1 cellular context compared by ENCODE assay signal in the genomic region with DNA sequence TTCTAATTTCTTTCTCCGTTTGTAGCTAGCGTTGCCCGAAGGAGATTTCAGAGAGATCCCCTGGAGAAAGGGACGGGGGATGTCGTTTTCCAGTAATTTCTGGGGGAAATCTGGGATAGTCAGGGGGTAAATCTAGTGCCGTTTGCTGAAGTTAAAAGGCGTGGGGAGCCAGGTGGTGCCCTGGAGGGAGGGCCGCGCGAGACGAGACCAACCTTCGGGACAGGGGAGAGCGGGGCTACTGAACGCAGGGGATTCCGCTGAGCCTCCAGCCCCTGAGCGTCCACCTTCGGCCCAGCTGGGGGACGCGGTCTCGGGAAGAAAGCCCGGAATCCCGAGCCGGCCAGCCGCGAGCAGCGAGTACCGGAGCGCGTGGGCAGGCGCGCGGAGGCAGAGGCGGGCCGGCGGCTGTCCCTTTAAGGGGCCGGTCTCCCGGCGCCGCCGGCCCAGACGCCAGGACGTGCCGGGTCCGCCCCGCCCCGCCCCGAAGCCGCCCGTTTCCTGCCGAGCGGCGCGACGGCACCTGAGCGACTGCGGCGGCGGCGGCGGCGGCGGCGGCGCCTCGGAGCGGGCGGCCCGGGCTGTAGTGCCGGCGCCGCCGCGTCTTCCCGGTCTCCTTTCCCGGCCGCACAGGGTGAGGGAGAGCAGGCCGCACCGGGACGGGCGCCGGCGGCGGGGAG.
TF ChIP-seq lines count a peak whose summit lies in the region.

Gene KTN1 (plus strand): TSS at position 484 of the 677 bp plus-strand sequence. CDS start 31,842 bp downstream, outside the sequence.

TF ChIP-seq in HepG2, 621 proteins besides CTCF, POLR2A, EP300 and RAD21 (continued from another document and continues in another):
- TF ChIP-seq ZBED4 (CRISPR knock-in tag; IDR thresholded peaks at IDR 0.05; ENCODE audit: borderline replicate concordance) (peak; percentile 74; the same call in 1 of the 2 replicates), TEAD2 (CRISPR knock-in tag; IDR thresholded peaks at IDR 0.05) (no peak), RARG (CRISPR knock-in tag; IDR thresholded peaks at IDR 0.05; ENCODE audit: low read depth) (no peak), PITX1 (CRISPR knock-in tag; IDR thresholded peaks at IDR 0.05) (no peak), NFIC (IDR thresholded peaks at IDR 0.05; ENCODE audit: low read length) (no peak), THYN1 (CRISPR knock-in tag; IDR thresholded peaks at IDR 0.05; ENCODE audit: borderline replicate concordance, low read depth) (no peak), MXI1 (IDR thresholded peaks at IDR 0.05; ENCODE audit: borderline replicate concordance, low read depth, low read length) (peak; percentile 75; the same call in 2 of the 3 replicates), HNRNPLL (IDR thresholded peaks at IDR 0.05; ENCODE audit: low read depth, low read length, poor library complexity, severe bottlenecking) (peak; percentile 42), ZBTB46 (CRISPR knock-in tag; IDR thresholded peaks at IDR 0.05; ENCODE audit: borderline replicate concordance) (no peak), ZSCAN30 (CRISPR knock-in tag; IDR thresholded peaks at IDR 0.05) (no peak), IKZF4 (CRISPR knock-in tag; IDR thresholded peaks at IDR 0.05; ENCODE audit: borderline replicate concordance, low read depth, not compliant biosample characterization) (peak; percentile 88), ZHX2 (IDR thresholded peaks at IDR 0.05; ENCODE audit: low read depth) (no peak), ZHX2 (CRISPR knock-in tag; IDR thresholded peaks at IDR 0.05; ENCODE audit: borderline replicate concordance) (no peak), GATA4 (IDR thresholded peaks at IDR 0.05; ENCODE audit: borderline replicate concordance, low read depth) (no peak), CEBPB (IDR thresholded peaks at IDR 0.05; ENCODE audit: borderline replicate concordance, low read depth, low read length) (no peak), ZMYM4 (CRISPR knock-in tag; IDR thresholded peaks at IDR 0.05) (no peak; the same call in none of the 2 replicates), BCL6 (CRISPR knock-in tag; IDR thresholded peaks at IDR 0.05) (peak; percentile 37; the same call in 1 of the 2 replicates), TIGD3 (CRISPR knock-in tag; IDR thresholded peaks at IDR 0.05; ENCODE audit: borderline replicate concordance) (no peak), ZNF430 (CRISPR knock-in tag; IDR thresholded peaks at IDR 0.05) (no peak), ZNF343 (CRISPR knock-in tag; IDR thresholded peaks at IDR 0.05) (no peak), FOXJ3 (CRISPR knock-in tag; IDR thresholded peaks at IDR 0.05; ENCODE audit: borderline replicate concordance) (no peak), ZNF569 (CRISPR knock-in tag; IDR thresholded peaks at IDR 0.05; ENCODE audit: borderline replicate concordance) (no peak), TOE1 (CRISPR knock-in tag; IDR thresholded peaks at IDR 0.05) (no peak), ISX (CRISPR knock-in tag; conservative IDR thresholded peaks at IDR 0.05) (no peak), ZNF703 (CRISPR knock-in tag; IDR thresholded peaks at IDR 0.05; ENCODE audit: borderline replicate concordance) (0 out of 2 replicates have a peak, but pooled peaks have one; percentile 56), NAIF1 (CRISPR knock-in tag; IDR thresholded peaks at IDR 0.05; ENCODE audit: borderline replicate concordance) (no peak), ZNF816 (CRISPR knock-in tag; IDR thresholded peaks at IDR 0.05; ENCODE audit: borderline replicate concordance) (no peak), ZEB1 (IDR thresholded peaks at IDR 0.05; ENCODE audit: insufficient replicate concordance, low read depth) (no peak), MED13 (CRISPR knock-in tag; IDR thresholded peaks at IDR 0.05) (0 out of 2 replicates have a peak, but pooled peaks have one; percentile 29), SNRNP70 (IDR thresholded peaks at IDR 0.05; ENCODE audit: low read depth, low read length) (no peak), ZNF33A (CRISPR knock-in tag; IDR thresholded peaks at IDR 0.05; ENCODE audit: borderline replicate concordance) (no peak), ADNP (CRISPR knock-in tag; IDR thresholded peaks at IDR 0.05) (no peak; the same call in 1 of the 2 replicates), ZFP41 (CRISPR knock-in tag; IDR thresholded peaks at IDR 0.05; ENCODE audit: borderline replicate concordance) (no peak)
- TF ChIP-seq, protein P1, sequence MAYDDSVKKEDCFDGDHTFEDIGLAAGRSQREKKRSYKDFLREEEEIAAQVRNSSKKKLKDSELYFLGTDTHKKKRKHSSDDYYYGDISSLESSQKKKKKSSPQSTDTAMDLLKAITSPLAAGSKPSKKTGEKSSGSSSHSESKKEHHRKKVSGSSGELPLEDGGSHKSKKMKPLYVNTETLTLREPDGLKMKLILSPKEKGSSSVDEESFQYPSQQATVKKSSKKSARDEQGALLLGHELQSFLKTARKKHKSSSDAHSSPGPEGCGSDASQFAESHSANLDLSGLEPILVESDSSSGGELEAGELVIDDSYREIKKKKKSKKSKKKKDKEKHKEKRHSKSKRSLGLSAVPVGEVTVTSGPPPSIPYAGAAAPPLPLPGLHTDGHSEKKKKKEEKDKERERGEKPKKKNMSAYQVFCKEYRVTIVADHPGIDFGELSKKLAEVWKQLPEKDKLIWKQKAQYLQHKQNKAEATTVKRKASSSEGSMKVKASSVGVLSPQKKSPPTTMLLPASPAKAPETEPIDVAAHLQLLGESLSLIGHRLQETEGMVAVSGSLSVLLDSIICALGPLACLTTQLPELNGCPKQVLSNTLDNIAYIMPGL (CRISPR knock-in tag; IDR thresholded peaks at IDR 0.05; ENCODE audit: borderline replicate concordance in 1 of 2, low read depth in 1 of 2), result peak in 1 of 2 experiments; percentile 59; a peak in 1 of 4 replicates
- TF ChIP-seq, protein P2, sequence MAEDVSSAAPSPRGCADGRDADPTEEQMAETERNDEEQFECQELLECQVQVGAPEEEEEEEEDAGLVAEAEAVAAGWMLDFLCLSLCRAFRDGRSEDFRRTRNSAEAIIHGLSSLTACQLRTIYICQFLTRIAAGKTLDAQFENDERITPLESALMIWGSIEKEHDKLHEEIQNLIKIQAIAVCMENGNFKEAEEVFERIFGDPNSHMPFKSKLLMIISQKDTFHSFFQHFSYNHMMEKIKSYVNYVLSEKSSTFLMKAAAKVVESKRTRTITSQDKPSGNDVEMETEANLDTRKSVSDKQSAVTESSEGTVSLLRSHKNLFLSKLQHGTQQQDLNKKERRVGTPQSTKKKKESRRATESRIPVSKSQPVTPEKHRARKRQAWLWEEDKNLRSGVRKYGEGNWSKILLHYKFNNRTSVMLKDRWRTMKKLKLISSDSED (CRISPR knock-in tag; IDR thresholded peaks at IDR 0.05), result no peak
- TF ChIP-seq, protein P3, sequence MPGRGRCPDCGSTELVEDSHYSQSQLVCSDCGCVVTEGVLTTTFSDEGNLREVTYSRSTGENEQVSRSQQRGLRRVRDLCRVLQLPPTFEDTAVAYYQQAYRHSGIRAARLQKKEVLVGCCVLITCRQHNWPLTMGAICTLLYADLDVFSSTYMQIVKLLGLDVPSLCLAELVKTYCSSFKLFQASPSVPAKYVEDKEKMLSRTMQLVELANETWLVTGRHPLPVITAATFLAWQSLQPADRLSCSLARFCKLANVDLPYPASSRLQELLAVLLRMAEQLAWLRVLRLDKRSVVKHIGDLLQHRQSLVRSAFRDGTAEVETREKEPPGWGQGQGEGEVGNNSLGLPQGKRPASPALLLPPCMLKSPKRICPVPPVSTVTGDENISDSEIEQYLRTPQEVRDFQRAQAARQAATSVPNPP (CRISPR knock-in tag; IDR thresholded peaks at IDR 0.05), result 0 out of 2 replicates have a peak, but pooled peaks have one; percentile 25
- TF ChIP-seq, protein P4, sequence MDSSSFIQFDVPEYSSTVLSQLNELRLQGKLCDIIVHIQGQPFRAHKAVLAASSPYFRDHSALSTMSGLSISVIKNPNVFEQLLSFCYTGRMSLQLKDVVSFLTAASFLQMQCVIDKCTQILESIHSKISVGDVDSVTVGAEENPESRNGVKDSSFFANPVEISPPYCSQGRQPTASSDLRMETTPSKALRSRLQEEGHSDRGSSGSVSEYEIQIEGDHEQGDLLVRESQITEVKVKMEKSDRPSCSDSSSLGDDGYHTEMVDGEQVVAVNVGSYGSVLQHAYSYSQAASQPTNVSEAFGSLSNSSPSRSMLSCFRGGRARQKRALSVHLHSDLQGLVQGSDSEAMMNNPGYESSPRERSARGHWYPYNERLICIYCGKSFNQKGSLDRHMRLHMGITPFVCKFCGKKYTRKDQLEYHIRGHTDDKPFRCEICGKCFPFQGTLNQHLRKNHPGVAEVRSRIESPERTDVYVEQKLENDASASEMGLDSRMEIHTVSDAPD (CRISPR knock-in tag; IDR thresholded peaks at IDR 0.05), result no peak
